In genomic region chr11:95845168-95845567, GRCh38 we compare ENCODE assay signal across 28 cellular contexts.
"Had no signal": no experiment of that assay in that cellular context is flagged by ENCODE, and none has a peak within 500 bp of the region (broad histone marks: within the 10 kb centered on the region; RNA-seq: fewer than 3 reads in every experiment).

No MANE protein-coding gene starts in this region.

- H3K4me3 ChIP-seq: colonic mucosa, coronary artery, dorsolateral prefrontal cortex, esophagus muscularis mucosa, esophagus squamous epithelium, gastrocnemius medialis, gastroesophageal sphincter, heart left ventricle, heart right ventricle, hepatocyte had no signal

- H3K79me2 ChIP-seq: hepatocyte had no signal

- H3K27me3 ChIP-seq: colonic mucosa, dorsolateral prefrontal cortex, esophagus muscularis mucosa, esophagus squamous epithelium, foreskin keratinocyte, gastrocnemius medialis, gastroesophageal sphincter, heart left ventricle, heart right ventricle, hepatocyte had no signal

- H3K4me2 ChIP-seq: hepatocyte had no signal

- ATAC-seq: effector memory CD8-positive, alpha-beta T cell; esophagus mucosa; foreskin keratinocyte; gastrocnemius medialis; gastroesophageal sphincter; heart left ventricle; heart right ventricle had no signal

- H2AFZ ChIP-seq: hepatocyte had no signal

- H3K9me3 ChIP-seq: colonic mucosa, esophagus muscularis mucosa, esophagus squamous epithelium, gastrocnemius medialis, gastroesophageal sphincter, heart left ventricle, heart right ventricle had no signal

- H3K27ac ChIP-seq: colonic mucosa, coronary artery, epithelial cell of prostate, esophagus muscularis mucosa, esophagus squamous epithelium, foreskin keratinocyte, gastrocnemius medialis, gastroesophageal sphincter, heart left ventricle, heart right ventricle, hepatocyte had no signal

- FAIRE-seq: endometrium, endothelial cell of umbilical vein, frontal cortex had no signal

- DNase-seq: colonic mucosa; cortex of kidney; dermis blood vessel endothelial cell; dorsolateral prefrontal cortex; effector CD4-positive, alpha-beta T cell; effector CD8-positive, alpha-beta T cell; effector memory CD4-positive, alpha-beta T cell; effector memory CD8-positive, alpha-beta T cell; endodermal cell; erythroblast; esophagus squamous epithelium; foreskin fibroblast; foreskin keratinocyte; foreskin melanocyte; gastrocnemius medialis; glutamatergic neuron; head of caudate nucleus; heart left ventricle; heart right ventricle had no signal

- H3K4me1 ChIP-seq: colonic mucosa, foreskin keratinocyte, gastrocnemius medialis had no signal

- H3K36me3 ChIP-seq: colonic mucosa had no signal
